Comparison of ENCODE assay signal across 1 cellular context in genomic region chr11:47642099-47642855, GRCh38.
A peak's percentile ranks its signal among the peaks of the same experiment; 100 is the strongest.
TF ChIP-seq lines count a peak whose summit lies in the region.

Gene MTCH2, minus strand, starts transcription at chr11:47642559. Its CDS starts 94 bp downstream, at chr11:47642465.

TF ChIP-seq in HepG2, 621 proteins besides CTCF, POLR2A, EP300 and RAD21 (continued from another document and continues in another):
- TF ChIP-seq TIGD3 (CRISPR knock-in tag; IDR thresholded peaks at IDR 0.05; ENCODE audit: borderline replicate concordance) (no peak), PHF8 (CRISPR knock-in tag; IDR thresholded peaks at IDR 0.05) (peak; percentile 93), ZNF672 (CRISPR knock-in tag; IDR thresholded peaks at IDR 0.05) (no peak), ZFP36L2 (CRISPR knock-in tag; IDR thresholded peaks at IDR 0.05) (peak; percentile 67; the same call in 1 of the 2 replicates), ZNF263 (CRISPR knock-in tag; IDR thresholded peaks at IDR 0.05) (peak; percentile 47; the same call in 1 of the 2 replicates), ZNF30 (CRISPR knock-in tag; IDR thresholded peaks at IDR 0.05) (no peak), AGO2 (optimal IDR thresholded peaks at IDR 0.05; ENCODE audit: low read depth, low read length) (peak; percentile 95), HMGA1 (CRISPR knock-in tag; conservative IDR thresholded peaks at IDR 0.05) (no peak), DPF2 (CRISPR knock-in tag; IDR thresholded peaks at IDR 0.05; ENCODE audit: borderline replicate concordance, low read depth) (no peak), BRD4 (CRISPR knock-in tag; IDR thresholded peaks at IDR 0.05) (peak; percentile 97), ZNF382 (CRISPR knock-in tag; IDR thresholded peaks at IDR 0.05; ENCODE audit: borderline replicate concordance) (no peak), HMG20B (CRISPR knock-in tag; conservative IDR thresholded peaks at IDR 0.05) (no peak), ZNF839 (CRISPR knock-in tag; IDR thresholded peaks at IDR 0.05; ENCODE audit: borderline replicate concordance) (peak; percentile 94; the same call in 1 of the 2 replicates), ZSCAN22 (CRISPR knock-in tag; IDR thresholded peaks at IDR 0.05) (no peak), BRCA1 (CRISPR knock-in tag; IDR thresholded peaks at IDR 0.05) (peak; percentile 72; the same call in 1 of the 2 replicates), ZKSCAN8 (CRISPR knock-in tag; IDR thresholded peaks at IDR 0.05; ENCODE audit: borderline replicate concordance) (no peak), ZNF24 (IDR thresholded peaks at IDR 0.05) (no peak), EZH2 (conservative IDR thresholded peaks at IDR 0.05; ENCODE audit: low read depth, low read length) (no peak), CHCHD3 (CRISPR knock-in tag; IDR thresholded peaks at IDR 0.05) (peak; percentile 95; the same call in 1 of the 2 replicates), ZNF205 (CRISPR knock-in tag; IDR thresholded peaks at IDR 0.05) (peak; percentile 82), HCFC1 (IDR thresholded peaks at IDR 0.05; ENCODE audit: low read depth, low read length) (no peak; the same call in 1 of the 2 replicates), ZNF18 (CRISPR knock-in tag; IDR thresholded peaks at IDR 0.05; ENCODE audit: insufficient replicate concordance) (peak; percentile 17), ZSCAN30 (CRISPR knock-in tag; IDR thresholded peaks at IDR 0.05) (no peak), ZNF629 (CRISPR knock-in tag; conservative IDR thresholded peaks at IDR 0.05) (0 out of 2 replicates have a peak, but pooled peaks have one; percentile 4), ZNF639 (CRISPR knock-in tag; conservative IDR thresholded peaks at IDR 0.05) (peak; percentile 89; the same call in 1 of the 2 replicates), MTERF4 (CRISPR knock-in tag; IDR thresholded peaks at IDR 0.05) (0 out of 2 replicates have a peak, but pooled peaks have one; percentile 26), MXD3 (CRISPR knock-in tag; IDR thresholded peaks at IDR 0.05) (peak; percentile 92), ARNT2 (CRISPR knock-in tag; IDR thresholded peaks at IDR 0.05; ENCODE audit: low read depth) (peak; percentile 97), GABPB1 (CRISPR knock-in tag; IDR thresholded peaks at IDR 0.05) (peak; percentile 81), RNF2 (conservative IDR thresholded peaks at IDR 0.05; ENCODE audit: low read depth) (peak; percentile 94), STAT6 (CRISPR knock-in tag; IDR thresholded peaks at IDR 0.05; ENCODE audit: borderline replicate concordance) (peak; percentile 81; the same call in 1 of the 2 replicates), ZNF430 (CRISPR knock-in tag; IDR thresholded peaks at IDR 0.05) (0 out of 2 replicates have a peak, but pooled peaks have one; percentile 18), ZNF207 (IDR thresholded peaks at IDR 0.05; ENCODE audit: borderline replicate concordance) (no peak), ZSCAN21 (CRISPR knock-in tag; IDR thresholded peaks at IDR 0.05; ENCODE audit: borderline replicate concordance) (peak; percentile 66; the same call in 1 of the 2 replicates), PCBP1 (IDR thresholded peaks at IDR 0.05; ENCODE audit: borderline replicate concordance, low read depth, low read length) (0 out of 2 replicates have a peak, but pooled peaks have one; percentile 23), NONO (IDR thresholded peaks at IDR 0.05) (no peak), NONO (CRISPR knock-in tag; conservative IDR thresholded peaks at IDR 0.05) (peak; percentile 70), MED13 (CRISPR knock-in tag; IDR thresholded peaks at IDR 0.05) (no peak), HMGXB3 (CRISPR knock-in tag; IDR thresholded peaks at IDR 0.05; ENCODE audit: borderline replicate concordance) (peak; percentile 84), ZNF234 (CRISPR knock-in tag; conservative IDR thresholded peaks at IDR 0.05) (peak; percentile 86), CEBPZ (IDR thresholded peaks at IDR 0.05; ENCODE audit: low read length) (no peak), NR2F1 (CRISPR knock-in tag; IDR thresholded peaks at IDR 0.05) (peak; percentile 10 to 17; a peak in 2 of 4 replicates), FOXP1 (IDR thresholded peaks at IDR 0.05) (no peak), FOXP1 (CRISPR knock-in tag; IDR thresholded peaks at IDR 0.05) (no peak), ZNF468 (CRISPR knock-in tag; IDR thresholded peaks at IDR 0.05) (no peak), POLR2G (IDR thresholded peaks at IDR 0.05; ENCODE audit: low read depth, low read length) (peak; percentile 97), PATZ1 (CRISPR knock-in tag; IDR thresholded peaks at IDR 0.05) (peak; percentile 59; the same call in 1 of the 2 replicates), ZMYM4 (CRISPR knock-in tag; IDR thresholded peaks at IDR 0.05) (peak; percentile 86), MBNL3 (CRISPR knock-in tag; conservative IDR thresholded peaks at IDR 0.05) (no peak), HDAC2 (CRISPR knock-in tag; IDR thresholded peaks at IDR 0.05) (peak; percentile 41; the same call in 1 of the 2 replicates)
